In the genomic region with DNA sequence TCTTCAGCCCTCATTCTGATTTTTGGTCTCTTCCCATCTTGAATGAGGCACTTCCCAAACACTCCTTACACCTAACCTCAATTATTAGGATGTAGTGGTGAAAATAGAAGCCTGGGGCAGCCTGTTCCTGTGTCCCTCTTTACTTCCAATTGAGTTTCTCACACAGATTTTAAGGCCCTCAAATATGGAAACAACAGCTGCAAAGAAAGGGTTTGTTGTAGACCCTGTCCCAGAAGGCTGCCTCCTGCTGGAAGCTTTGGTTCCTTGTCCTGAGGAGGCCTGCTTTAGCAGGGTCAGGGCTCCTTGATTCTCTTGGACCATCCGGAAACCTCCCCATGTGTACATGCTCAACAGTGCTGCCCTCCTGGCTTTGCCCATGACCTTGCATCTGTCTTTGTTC, we compare ENCODE assay signal across 2 cellular contexts.
TF ChIP-seq lines count a peak whose summit lies in the region.

No MANE protein-coding gene starts in this region.

TF ChIP-seq in SK-N-SH, 30 proteins besides CTCF, POLR2A, EP300 and RAD21:
- TF ChIP-seq GATA2 (CRISPR knock-in tag; IDR thresholded peaks at IDR 0.05) = no peak
- TF ChIP-seq TAF1 (IDR thresholded peaks at IDR 0.05; ENCODE audit: borderline replicate concordance, low read depth, low read length) = no peak
- no peak for TF ChIP-seq FOXJ3 (CRISPR knock-in tag; IDR thresholded peaks at IDR 0.05)
- no peak for TF ChIP-seq GABPA (IDR thresholded peaks at IDR 0.05; ENCODE audit: low read depth)
- TF ChIP-seq JUND (IDR thresholded peaks at IDR 0.05) = no peak
- TF ChIP-seq PBX3 (IDR thresholded peaks at IDR 0.05) = no peak
- TF ChIP-seq SIN3A (IDR thresholded peaks at IDR 0.05; ENCODE audit: borderline replicate concordance, low read depth, low read length) = no peak
- TF ChIP-seq, protein P1, sequence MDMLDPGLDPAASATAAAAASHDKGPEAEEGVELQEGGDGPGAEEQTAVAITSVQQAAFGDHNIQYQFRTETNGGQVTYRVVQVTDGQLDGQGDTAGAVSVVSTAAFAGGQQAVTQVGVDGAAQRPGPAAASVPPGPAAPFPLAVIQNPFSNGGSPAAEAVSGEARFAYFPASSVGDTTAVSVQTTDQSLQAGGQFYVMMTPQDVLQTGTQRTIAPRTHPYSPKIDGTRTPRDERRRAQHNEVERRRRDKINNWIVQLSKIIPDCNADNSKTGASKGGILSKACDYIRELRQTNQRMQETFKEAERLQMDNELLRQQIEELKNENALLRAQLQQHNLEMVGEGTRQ (IDR thresholded peaks at IDR 0.05; ENCODE audit: borderline replicate concordance, low read depth, low read length) = no peak
- TF ChIP-seq, protein P2, sequence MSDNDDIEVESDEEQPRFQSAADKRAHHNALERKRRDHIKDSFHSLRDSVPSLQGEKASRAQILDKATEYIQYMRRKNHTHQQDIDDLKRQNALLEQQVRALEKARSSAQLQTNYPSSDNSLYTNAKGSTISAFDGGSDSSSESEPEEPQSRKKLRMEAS (IDR thresholded peaks at IDR 0.05; ENCODE audit: low read depth) = no peak
- no peak for TF ChIP-seq CHD2 (IDR thresholded peaks at IDR 0.05; ENCODE audit: low read length, partially characterized antibody)
- no peak for TF ChIP-seq RCOR1 (IDR thresholded peaks at IDR 0.05; ENCODE audit: low read length)
- no peak for TF ChIP-seq MXI1 (IDR thresholded peaks at IDR 0.05; ENCODE audit: low read depth, low read length)
- TF ChIP-seq YY1 (IDR thresholded peaks at IDR 0.05; ENCODE audit: low read depth) = no peak
- TF ChIP-seq FOSL2 (IDR thresholded peaks at IDR 0.05; ENCODE audit: borderline replicate concordance, low read depth) = no peak
- no peak for TF ChIP-seq TCF12 (IDR thresholded peaks at IDR 0.05)
- no peak for TF ChIP-seq SMC3 (IDR thresholded peaks at IDR 0.05; ENCODE audit: low read depth, low read length)
- no peak for TF ChIP-seq RFX5 (IDR thresholded peaks at IDR 0.05; ENCODE audit: low read length)
- TF ChIP-seq ELF1 (IDR thresholded peaks at IDR 0.05) = no peak

TF ChIP-seq in SK-N-SH treated with all-trans-retinoic acid at 6 μM for 48 hours, 23 proteins besides CTCF, POLR2A, EP300 and RAD21:
- TF ChIP-seq POU6F1 (CRISPR knock-in tag; IDR thresholded peaks at IDR 0.05; ENCODE audit: borderline replicate concordance, low read depth) (no peak), PATZ1 (CRISPR knock-in tag; IDR thresholded peaks at IDR 0.05; ENCODE audit: borderline replicate concordance) (no peak)
- TF ChIP-seq, protein P3, sequence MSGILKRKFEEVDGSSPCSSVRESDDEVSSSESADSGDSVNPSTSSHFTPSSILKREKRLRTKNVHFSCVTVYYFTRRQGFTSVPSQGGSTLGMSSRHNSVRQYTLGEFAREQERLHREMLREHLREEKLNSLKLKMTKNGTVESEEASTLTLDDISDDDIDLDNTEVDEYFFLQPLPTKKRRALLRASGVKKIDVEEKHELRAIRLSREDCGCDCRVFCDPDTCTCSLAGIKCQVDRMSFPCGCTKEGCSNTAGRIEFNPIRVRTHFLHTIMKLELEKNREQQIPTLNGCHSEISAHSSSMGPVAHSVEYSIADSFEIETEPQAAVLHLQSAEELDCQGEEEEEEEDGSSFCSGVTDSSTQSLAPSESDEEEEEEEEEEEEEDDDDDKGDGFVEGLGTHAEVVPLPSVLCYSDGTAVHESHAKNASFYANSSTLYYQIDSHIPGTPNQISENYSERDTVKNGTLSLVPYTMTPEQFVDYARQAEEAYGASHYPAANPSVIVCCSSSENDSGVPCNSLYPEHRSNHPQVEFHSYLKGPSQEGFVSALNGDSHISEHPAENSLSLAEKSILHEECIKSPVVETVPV (CRISPR knock-in tag; IDR thresholded peaks at IDR 0.05) = no peak
